Comparison of ENCODE assay signal across 22 cellular contexts in the genomic region with DNA sequence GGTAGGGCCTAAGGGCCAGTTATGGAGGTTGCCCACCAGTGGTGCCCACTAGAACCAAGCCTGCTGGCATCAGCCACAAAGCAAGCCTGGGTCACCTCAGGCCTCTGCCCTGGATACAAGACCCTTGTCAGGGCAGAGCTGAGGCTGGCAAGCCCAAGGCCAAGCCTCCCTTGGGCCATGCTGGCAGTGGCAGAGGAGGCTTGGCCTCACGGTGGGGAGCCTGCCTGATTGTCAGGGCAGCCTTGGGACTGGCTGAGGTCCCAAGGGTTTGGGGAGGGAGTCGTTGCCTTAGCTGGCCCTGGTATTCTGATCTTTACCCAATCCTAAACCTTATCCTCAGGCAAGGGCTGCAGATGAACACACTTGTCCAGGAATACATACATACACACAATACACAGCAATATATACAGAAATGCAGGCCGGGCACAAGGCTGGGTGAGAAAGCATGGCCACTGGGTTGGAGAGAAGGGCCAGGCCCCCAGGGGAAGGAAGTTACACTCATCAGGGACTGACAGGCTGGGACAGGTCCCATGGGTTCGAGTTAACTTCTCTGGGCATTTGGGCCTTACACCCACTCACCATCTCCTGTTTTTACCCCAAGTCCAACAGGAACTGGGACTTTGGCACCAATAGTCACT. TPM values are rescaled to one million over a fixed set of nuclear protein-coding genes. Genes with fewer than 3 reads are reported as not detected.
DNase-seq lines count a peak whose midpoint lies in the region; ATAC-seq and TF ChIP-seq lines count a peak whose summit lies in the region.
"Had no signal": no experiment of that assay in that cellular context is flagged by ENCODE, and none has a peak within 500 bp of the region (broad histone marks: within the 10 kb centered on the region; RNA-seq: fewer than 3 reads in every experiment).

No MANE protein-coding gene starts in this region.

- H3K9me3 ChIP-seq in T-helper 17 cell (ENCODE audit: control insufficient read depth, low read length, poor library complexity, severe bottlenecking), result no peaks in the 10 kb centered on the region
- H3K9me3 ChIP-seq: colonic mucosa, right atrium auricular region, thoracic aorta had no signal

- peak overlapping the region; percentile 61 for H3K27ac Mint-ChIP-seq in T-helper 17 cell

- peaks cover 5% of the 10 kb centered on the region for H3K4me1 ChIP-seq in foreskin keratinocyte
- H3K4me1 ChIP-seq: colonic mucosa, right atrium auricular region had no signal

- no peak for ATAC-seq in T-helper 17 cell
- ATAC-seq in foreskin keratinocyte, result peak; percentile 72
- ATAC-seq in HG03457 (IDR thresholded peaks at IDR 0.05; ENCODE audit: unreplicated experiment), result no peak
- ATAC-seq: Right ventricle myocardium inferior had no signal

- H3K27ac ChIP-seq in C4-2B (peak overlapping the region; percentile 38; the same call in 1 of the 2 replicates), foreskin keratinocyte (no peak overlapping the region)
- H3K27ac ChIP-seq: colonic mucosa, right atrium auricular region, thoracic aorta had no signal

- peak; percentile 37 for TF ChIP-seq POLR2A in GM18951 (IDR thresholded peaks at IDR 0.05; ENCODE audit: extremely low read depth, insufficient read depth, insufficient read length)

- TF ChIP-seq CTCF in C4-2B (conservative IDR thresholded peaks at IDR 0.05), result no peak
- TF ChIP-seq CTCF in foreskin keratinocyte (conservative IDR thresholded peaks at IDR 0.05), result no peak

- H3K36me3 Mint-ChIP-seq in T-helper 17 cell (ENCODE audit: low read depth), result peaks cover 5% of the 10 kb centered on the region

- in situ Hi-C loops in GM18951 (cut with MboI; ENCODE audit: low sequenced_read_pairs, unreplicated experiment), result no loop called here

- H3K4me1 Mint-ChIP-seq in T-helper 17 cell, result peaks cover 13% of the 10 kb centered on the region

- H3K4me3 Mint-ChIP-seq in T-helper 17 cell, result no peak overlapping the region

- no peak for DNase-seq in T-helper 17 cell
- peak in 1 of 2 donors; percentile 49 for DNase-seq in foreskin keratinocyte
- DNase-seq in inferior parietal cortex (ENCODE audit: extremely low spot score), result no peak
- no peak for DNase-seq in SHP77 treated with DMSO at 0.1 percent for 48 hours (lab: John Stamatoyannopoulos, UW)
- DNase-seq: activated CD4-positive, alpha-beta T cell treated with anti-CD3 and anti-CD28 coated beads, Interleukin-2, amount 50 U/mL, for 1 hour; activated T-cell treated with anti-CD3 and anti-CD28 coated beads, Interleukin-2, amount 50 U/mL, for 48 hours; aorta; C1 segment of cervical spinal cord; colonic mucosa; glutamatergic neuron; mesenchymal stem cell; NCI-H1092 treated with DMSO at 0.1 percent for 48 hours; NCI-H2171 treated with DMSO at 0.1 percent for 48 hours; NCI-H82; T-helper 9 cell had no signal

- H3K27me3 Mint-ChIP-seq in T-helper 17 cell, result no peaks in the 10 kb centered on the region

- H3K27me3 ChIP-seq in foreskin keratinocyte, result no peaks in the 10 kb centered on the region
- H3K27me3 ChIP-seq: colonic mucosa, right atrium auricular region had no signal

RNA-seq across cellular contexts. Expression of gene CCT7, which starts 21.0 kb away (rescaled TPM):
- 100 to 1,000 TPM; 132 to 152 TPM for total RNA-seq in T-helper 17 cell
- 310 and 387 TPM in 2 replicates for total RNA-seq in foreskin keratinocyte
- polyA plus RNA-seq in foreskin keratinocyte, result 322 and 371 TPM in 2 replicates

RNA-seq across cellular contexts. Expression of gene PRADC1, which starts 22.1 kb away (rescaled TPM):
- total RNA-seq in T-helper 17 cell, result 1 to 10 TPM; 4.7 to 5.9 TPM
- 17.2 and 18.6 TPM in 2 replicates for total RNA-seq in foreskin keratinocyte
- polyA plus RNA-seq in foreskin keratinocyte, result 22.0 and 25.8 TPM in 2 replicates

RNA-seq across cellular contexts. Expression of gene FBXO41, which starts 29.2 kb away (rescaled TPM):
- total RNA-seq in T-helper 17 cell, result 10 to 100 TPM; 13.3 to 13.5 TPM
- total RNA-seq in foreskin keratinocyte, result 4.0 and 5.0 TPM in 2 replicates
- 2.6 and 2.7 TPM in 2 replicates for polyA plus RNA-seq in foreskin keratinocyte

RNA-seq across cellular contexts. Expression of gene EGR4, which starts 38.2 kb away (rescaled TPM):
- total RNA-seq in T-helper 17 cell (under 1 TPM; 0.52 to 0.70 TPM), foreskin keratinocyte (not detected in 2 replicates)
- polyA plus RNA-seq in foreskin keratinocyte, result not detected in 2 replicates
- total RNA-seq: aorta, colonic mucosa, Right ventricle myocardium inferior, thoracic aorta had no signal
- polyA plus RNA-seq: aorta, esophagus had no signal

RNA-seq across cellular contexts. Expression of gene SMYD5, which starts 41.1 kb away (rescaled TPM):
- total RNA-seq in T-helper 17 cell (10 to 100 TPM; 31.9 to 37.0 TPM), foreskin keratinocyte (35.2 and 35.9 TPM in 2 replicates)
- 31.6 and 34.4 TPM in 2 replicates for polyA plus RNA-seq in foreskin keratinocyte
